3 cellular contexts compared by ENCODE assay signal in the genomic region with DNA sequence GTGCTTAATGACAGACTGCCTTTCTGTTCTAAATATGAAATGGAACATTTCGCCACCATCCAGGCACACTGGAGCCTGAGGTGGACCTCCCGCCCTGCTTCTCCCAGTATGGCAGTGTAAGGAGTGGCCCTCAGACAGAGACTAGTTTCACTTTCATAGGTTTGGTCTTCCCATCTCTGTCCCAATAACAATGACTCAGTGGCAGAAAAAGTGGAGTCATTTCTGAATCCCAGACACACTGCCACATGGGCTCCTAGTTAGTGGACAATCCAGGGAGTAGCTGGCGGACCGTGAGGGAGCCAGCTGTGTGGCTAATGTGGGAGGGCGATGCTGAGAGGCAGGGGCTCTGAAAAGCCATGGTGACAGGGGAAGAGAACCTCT.
TF ChIP-seq lines count a peak whose summit lies in the region.

No MANE protein-coding gene starts in this region.

TF ChIP-seq in IMR-90, 13 proteins besides CTCF, POLR2A, EP300 and RAD21 (continued from another document):
- TF ChIP-seq BHLHE40 (IDR thresholded peaks at IDR 0.05; ENCODE audit: low read depth, low read length) (no peak), CEBPB (IDR thresholded peaks at IDR 0.05; ENCODE audit: low read depth, low read length) (peak; percentile 78), CHD1 (IDR thresholded peaks at IDR 0.05; ENCODE audit: low read depth, low read length) (no peak), MAZ (IDR thresholded peaks at IDR 0.05; ENCODE audit: borderline replicate concordance, low read depth, low read length) (no peak), MXI1 (IDR thresholded peaks at IDR 0.05; ENCODE audit: borderline replicate concordance, low read depth, low read length) (no peak), RFX5 (IDR thresholded peaks at IDR 0.05; ENCODE audit: low read depth, low read length) (no peak), MAFK (IDR thresholded peaks at IDR 0.05; ENCODE audit: low read depth, low read length) (no peak), RCOR1 (IDR thresholded peaks at IDR 0.05; ENCODE audit: insufficient replicate concordance, low read length) (no peak), NFE2L2 (IDR thresholded peaks at IDR 0.05; ENCODE audit: low read depth, low read length) (peak; percentile 39; the same call in 1 of the 2 replicates)
- TF ChIP-seq, protein P1, sequence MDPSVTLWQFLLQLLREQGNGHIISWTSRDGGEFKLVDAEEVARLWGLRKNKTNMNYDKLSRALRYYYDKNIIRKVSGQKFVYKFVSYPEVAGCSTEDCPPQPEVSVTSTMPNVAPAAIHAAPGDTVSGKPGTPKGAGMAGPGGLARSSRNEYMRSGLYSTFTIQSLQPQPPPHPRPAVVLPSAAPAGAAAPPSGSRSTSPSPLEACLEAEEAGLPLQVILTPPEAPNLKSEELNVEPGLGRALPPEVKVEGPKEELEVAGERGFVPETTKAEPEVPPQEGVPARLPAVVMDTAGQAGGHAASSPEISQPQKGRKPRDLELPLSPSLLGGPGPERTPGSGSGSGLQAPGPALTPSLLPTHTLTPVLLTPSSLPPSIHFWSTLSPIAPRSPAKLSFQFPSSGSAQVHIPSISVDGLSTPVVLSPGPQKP (IDR thresholded peaks at IDR 0.05; ENCODE audit: borderline replicate concordance, low read depth, low read length) = no peak
- TF ChIP-seq, protein P2, sequence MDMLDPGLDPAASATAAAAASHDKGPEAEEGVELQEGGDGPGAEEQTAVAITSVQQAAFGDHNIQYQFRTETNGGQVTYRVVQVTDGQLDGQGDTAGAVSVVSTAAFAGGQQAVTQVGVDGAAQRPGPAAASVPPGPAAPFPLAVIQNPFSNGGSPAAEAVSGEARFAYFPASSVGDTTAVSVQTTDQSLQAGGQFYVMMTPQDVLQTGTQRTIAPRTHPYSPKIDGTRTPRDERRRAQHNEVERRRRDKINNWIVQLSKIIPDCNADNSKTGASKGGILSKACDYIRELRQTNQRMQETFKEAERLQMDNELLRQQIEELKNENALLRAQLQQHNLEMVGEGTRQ (IDR thresholded peaks at IDR 0.05; ENCODE audit: low read depth, low read length) = 0 out of 2 replicates have a peak, but pooled peaks have one; percentile 4

TF ChIP-seq in K562, 482 proteins besides CTCF, POLR2A, EP300 and RAD21 (continued from another document):
- peak; percentile 55 for TF ChIP-seq FOSL1 (tag; conservative IDR thresholded peaks at IDR 0.05)

TF ChIP-seq in WTC11, 78 proteins besides CTCF, POLR2A, EP300 and RAD21 (continued from another document):
- TF ChIP-seq CBFB (CRISPR knock-in tag; IDR thresholded peaks at IDR 0.05; ENCODE audit: low read depth) (no peak), TP53 (CRISPR knock-in tag; IDR thresholded peaks at IDR 0.05) (no peak), KAT7 (CRISPR knock-in tag; IDR thresholded peaks at IDR 0.05; ENCODE audit: borderline replicate concordance) (no peak), ETV6 (CRISPR knock-in tag; IDR thresholded peaks at IDR 0.05) (no peak), HMGA2 (CRISPR knock-in tag; IDR thresholded peaks at IDR 0.05) (no peak), OVOL2 (CRISPR knock-in tag; IDR thresholded peaks at IDR 0.05; ENCODE audit: borderline replicate concordance) (no peak), JUN (CRISPR knock-in tag; IDR thresholded peaks at IDR 0.05) (no peak), ZNF671 (CRISPR knock-in tag; IDR thresholded peaks at IDR 0.05) (no peak), IRF2 (CRISPR knock-in tag; IDR thresholded peaks at IDR 0.05; ENCODE audit: borderline replicate concordance, low read depth) (no peak), ZNF232 (CRISPR knock-in tag; IDR thresholded peaks at IDR 0.05) (no peak), RORB (CRISPR knock-in tag; IDR thresholded peaks at IDR 0.05) (no peak), MXD4 (CRISPR knock-in tag; IDR thresholded peaks at IDR 0.05; ENCODE audit: borderline replicate concordance) (no peak), TEAD1 (CRISPR knock-in tag; IDR thresholded peaks at IDR 0.05) (no peak)
- TF ChIP-seq, protein P3, sequence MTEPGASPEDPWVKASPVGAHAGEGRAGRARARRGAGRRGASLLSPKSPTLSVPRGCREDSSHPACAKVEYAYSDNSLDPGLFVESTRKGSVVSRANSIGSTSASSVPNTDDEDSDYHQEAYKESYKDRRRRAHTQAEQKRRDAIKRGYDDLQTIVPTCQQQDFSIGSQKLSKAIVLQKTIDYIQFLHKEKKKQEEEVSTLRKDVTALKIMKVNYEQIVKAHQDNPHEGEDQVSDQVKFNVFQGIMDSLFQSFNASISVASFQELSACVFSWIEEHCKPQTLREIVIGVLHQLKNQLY (CRISPR knock-in tag; IDR thresholded peaks at IDR 0.05) = no peak
- TF ChIP-seq, protein P4, sequence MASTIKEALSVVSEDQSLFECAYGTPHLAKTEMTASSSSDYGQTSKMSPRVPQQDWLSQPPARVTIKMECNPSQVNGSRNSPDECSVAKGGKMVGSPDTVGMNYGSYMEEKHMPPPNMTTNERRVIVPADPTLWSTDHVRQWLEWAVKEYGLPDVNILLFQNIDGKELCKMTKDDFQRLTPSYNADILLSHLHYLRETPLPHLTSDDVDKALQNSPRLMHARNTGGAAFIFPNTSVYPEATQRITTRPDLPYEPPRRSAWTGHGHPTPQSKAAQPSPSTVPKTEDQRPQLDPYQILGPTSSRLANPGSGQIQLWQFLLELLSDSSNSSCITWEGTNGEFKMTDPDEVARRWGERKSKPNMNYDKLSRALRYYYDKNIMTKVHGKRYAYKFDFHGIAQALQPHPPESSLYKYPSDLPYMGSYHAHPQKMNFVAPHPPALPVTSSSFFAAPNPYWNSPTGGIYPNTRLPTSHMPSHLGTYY (CRISPR knock-in tag; IDR thresholded peaks at IDR 0.05) = no peak
- TF ChIP-seq, protein P5, sequence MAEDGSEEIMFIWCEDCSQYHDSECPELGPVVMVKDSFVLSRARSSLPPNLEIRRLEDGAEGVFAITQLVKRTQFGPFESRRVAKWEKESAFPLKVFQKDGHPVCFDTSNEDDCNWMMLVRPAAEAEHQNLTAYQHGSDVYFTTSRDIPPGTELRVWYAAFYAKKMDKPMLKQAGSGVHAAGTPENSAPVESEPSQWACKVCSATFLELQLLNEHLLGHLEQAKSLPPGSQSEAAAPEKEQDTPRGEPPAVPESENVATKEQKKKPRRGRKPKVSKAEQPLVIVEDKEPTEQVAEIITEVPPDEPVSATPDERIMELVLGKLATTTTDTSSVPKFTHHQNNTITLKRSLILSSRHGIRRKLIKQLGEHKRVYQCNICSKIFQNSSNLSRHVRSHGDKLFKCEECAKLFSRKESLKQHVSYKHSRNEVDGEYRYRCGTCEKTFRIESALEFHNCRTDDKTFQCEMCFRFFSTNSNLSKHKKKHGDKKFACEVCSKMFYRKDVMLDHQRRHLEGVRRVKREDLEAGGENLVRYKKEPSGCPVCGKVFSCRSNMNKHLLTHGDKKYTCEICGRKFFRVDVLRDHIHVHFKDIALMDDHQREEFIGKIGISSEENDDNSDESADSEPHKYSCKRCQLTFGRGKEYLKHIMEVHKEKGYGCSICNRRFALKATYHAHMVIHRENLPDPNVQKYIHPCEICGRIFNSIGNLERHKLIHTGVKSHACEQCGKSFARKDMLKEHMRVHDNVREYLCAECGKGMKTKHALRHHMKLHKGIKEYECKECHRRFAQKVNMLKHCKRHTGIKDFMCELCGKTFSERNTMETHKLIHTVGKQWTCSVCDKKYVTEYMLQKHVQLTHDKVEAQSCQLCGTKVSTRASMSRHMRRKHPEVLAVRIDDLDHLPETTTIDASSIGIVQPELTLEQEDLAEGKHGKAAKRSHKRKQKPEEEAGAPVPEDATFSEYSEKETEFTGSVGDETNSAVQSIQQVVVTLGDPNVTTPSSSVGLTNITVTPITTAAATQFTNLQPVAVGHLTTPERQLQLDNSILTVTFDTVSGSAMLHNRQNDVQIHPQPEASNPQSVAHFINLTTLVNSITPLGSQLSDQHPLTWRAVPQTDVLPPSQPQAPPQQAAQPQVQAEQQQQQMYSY (CRISPR knock-in tag; IDR thresholded peaks at IDR 0.05) = no peak
- TF ChIP-seq, protein P6, sequence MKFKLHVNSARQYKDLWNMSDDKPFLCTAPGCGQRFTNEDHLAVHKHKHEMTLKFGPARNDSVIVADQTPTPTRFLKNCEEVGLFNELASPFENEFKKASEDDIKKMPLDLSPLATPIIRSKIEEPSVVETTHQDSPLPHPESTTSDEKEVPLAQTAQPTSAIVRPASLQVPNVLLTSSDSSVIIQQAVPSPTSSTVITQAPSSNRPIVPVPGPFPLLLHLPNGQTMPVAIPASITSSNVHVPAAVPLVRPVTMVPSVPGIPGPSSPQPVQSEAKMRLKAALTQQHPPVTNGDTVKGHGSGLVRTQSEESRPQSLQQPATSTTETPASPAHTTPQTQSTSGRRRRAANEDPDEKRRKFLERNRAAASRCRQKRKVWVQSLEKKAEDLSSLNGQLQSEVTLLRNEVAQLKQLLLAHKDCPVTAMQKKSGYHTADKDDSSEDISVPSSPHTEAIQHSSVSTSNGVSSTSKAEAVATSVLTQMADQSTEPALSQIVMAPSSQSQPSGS (CRISPR knock-in tag; IDR thresholded peaks at IDR 0.05; ENCODE audit: borderline replicate concordance, low read depth) = no peak
